In genomic region chr3:125139386-125139785, GRCh38 we compare ENCODE assay signal across 2 cellular contexts.
TF ChIP-seq lines count a peak whose summit lies in the region.

No MANE protein-coding gene starts in this region.

TF ChIP-seq in IMR-90, 13 proteins besides CTCF, POLR2A, EP300 and RAD21:
- TF ChIP-seq MAFK (IDR thresholded peaks at IDR 0.05; ENCODE audit: low read depth, low read length) (no peak), RFX5 (IDR thresholded peaks at IDR 0.05; ENCODE audit: low read depth, low read length) (no peak), MXI1 (IDR thresholded peaks at IDR 0.05; ENCODE audit: borderline replicate concordance, low read depth, low read length) (no peak)

TF ChIP-seq in GM12878, 131 proteins besides CTCF, POLR2A, EP300 and RAD21:
- TF ChIP-seq SUPT20H (IDR thresholded peaks at IDR 0.05; ENCODE audit: borderline replicate concordance, control insufficient read depth, low read depth, low read length) (no peak), NR2C2 (IDR thresholded peaks at IDR 0.05; ENCODE audit: borderline replicate concordance, control insufficient read depth, insufficient read length, low read depth) (no peak), ZBED1 (IDR thresholded peaks at IDR 0.05; ENCODE audit: borderline replicate concordance) (no peak), SKIL (IDR thresholded peaks at IDR 0.05; ENCODE audit: low read depth, poor library complexity, severe bottlenecking) (no peak), PML (IDR thresholded peaks at IDR 0.05; ENCODE audit: low read length) (no peak), GABPA (IDR thresholded peaks at IDR 0.05; ENCODE audit: low read depth) (no peak), SIX5 (IDR thresholded peaks at IDR 0.05; ENCODE audit: low read depth, low read length, severe bottlenecking) (no peak), PAX5 (IDR thresholded peaks at IDR 0.05; ENCODE audit: borderline replicate concordance, low read depth, low read length) (no peak), ZBTB33 (IDR thresholded peaks at IDR 0.05) (no peak), EED (IDR thresholded peaks at IDR 0.05; ENCODE audit: low read depth) (no peak), ZSCAN29 (IDR thresholded peaks at IDR 0.05) (no peak), IRF5 (IDR thresholded peaks at IDR 0.05; ENCODE audit: borderline replicate concordance) (no peak), MEF2A (IDR thresholded peaks at IDR 0.05; ENCODE audit: insufficient read depth, low read depth, low read length) (no peak)
